In genomic region chr22:24990344-24990905, GRCh38 we compare ENCODE assay signal across 2 cellular contexts.
TF ChIP-seq lines count a peak whose summit lies in the region.

No MANE protein-coding gene starts in this region.

TF ChIP-seq in HepG2, 621 proteins besides CTCF, POLR2A, EP300 and RAD21:
- no peak for TF ChIP-seq HNRNPK (IDR thresholded peaks at IDR 0.05; ENCODE audit: low read depth, low read length, poor library complexity, severe bottlenecking)
- TF ChIP-seq ZNF431 (CRISPR knock-in tag; IDR thresholded peaks at IDR 0.05; ENCODE audit: borderline replicate concordance, low read depth) = no peak
- TF ChIP-seq ZNF713 (CRISPR knock-in tag; IDR thresholded peaks at IDR 0.05) = no peak

TF ChIP-seq in H1, 55 proteins besides CTCF, POLR2A, EP300 and RAD21:
- no peak for TF ChIP-seq SAP30 (IDR thresholded peaks at IDR 0.05; ENCODE audit: insufficient read depth, insufficient replicate concordance, low read length)
- no peak for TF ChIP-seq RBBP5 (IDR thresholded peaks at IDR 0.05; ENCODE audit: borderline replicate concordance, low read depth, low read length)
- TF ChIP-seq TEAD4 (IDR thresholded peaks at IDR 0.05; ENCODE audit: low read depth, low read length) = no peak
- no peak for TF ChIP-seq RNF2 (IDR thresholded peaks at IDR 0.05; ENCODE audit: borderline replicate concordance, low read depth, low read length, missing control alignments, poor library complexity, severe bottlenecking)
- no peak for TF ChIP-seq SP1 (IDR thresholded peaks at IDR 0.05; ENCODE audit: low read depth, low read length)
- TF ChIP-seq E2F6 (IDR thresholded peaks at IDR 0.05) = no peak
- no peak for TF ChIP-seq JUND (IDR thresholded peaks at IDR 0.05; ENCODE audit: low read length)
- no peak for TF ChIP-seq SRF (IDR thresholded peaks at IDR 0.05; ENCODE audit: low read depth, low read length)
- no peak for TF ChIP-seq CEBPB (IDR thresholded peaks at IDR 0.05; ENCODE audit: low read depth, low read length)
- TF ChIP-seq MAFK (IDR thresholded peaks at IDR 0.05; ENCODE audit: low read depth, low read length) = no peak
- no peak for TF ChIP-seq GABPA (IDR thresholded peaks at IDR 0.05; ENCODE audit: borderline replicate concordance, insufficient read depth, low read length)
- TF ChIP-seq SP2 (IDR thresholded peaks at IDR 0.05; ENCODE audit: low read length) = no peak
